ENCODE assay signal across 8 cellular contexts in genomic region chr15:43824302-43825246, GRCh38. TPM values are rescaled to one million over a fixed set of nuclear protein-coding genes. Genes with fewer than 3 reads are reported as not detected.
DNase-seq lines count a peak whose midpoint lies in the region; ATAC-seq lines count a peak whose summit lies in the region.

A gene with protein sequence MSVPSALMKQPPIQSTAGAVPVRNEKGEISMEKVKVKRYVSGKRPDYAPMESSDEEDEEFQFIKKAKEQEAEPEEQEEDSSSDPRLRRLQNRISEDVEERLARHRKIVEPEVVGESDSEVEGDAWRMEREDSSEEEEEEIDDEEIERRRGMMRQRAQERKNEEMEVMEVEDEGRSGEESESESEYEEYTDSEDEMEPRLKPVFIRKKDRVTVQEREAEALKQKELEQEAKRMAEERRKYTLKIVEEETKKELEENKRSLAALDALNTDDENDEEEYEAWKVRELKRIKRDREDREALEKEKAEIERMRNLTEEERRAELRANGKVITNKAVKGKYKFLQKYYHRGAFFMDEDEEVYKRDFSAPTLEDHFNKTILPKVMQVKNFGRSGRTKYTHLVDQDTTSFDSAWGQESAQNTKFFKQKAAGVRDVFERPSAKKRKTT (minus strand): TSS chr15:43824690. CDS start chr15:43824569, 121 bp downstream.

- H3K27ac ChIP-seq in temporal lobe (ENCODE audit: low read depth, low read length): peak within 1 kb of the TSS; percentile 87

- H3K36me3 Mint-ChIP-seq in activated naive CD4-positive, alpha-beta T cell treated with anti-CD3 and anti-CD28 coated beads, Interleukin-2, amount 50 U/mL, for 72 hours: peaks cover 36 to 52% of the 10 kb centered on the region in 2 donors

- H3K27ac Mint-ChIP-seq in activated naive CD4-positive, alpha-beta T cell treated with anti-CD3 and anti-CD28 coated beads, Interleukin-2, amount 50 U/mL, for 72 hours: peak within 1 kb of the TSS; percentile 92 to 97

- peak; percentile 71 for ATAC-seq in HG02610 (IDR thresholded peaks at IDR 0.05; ENCODE audit: unreplicated experiment)
- peak; percentile 81 to 89 for ATAC-seq in activated naive CD4-positive, alpha-beta T cell treated with anti-CD3 and anti-CD28 coated beads, Interleukin-2, amount 50 U/mL, for 72 hours

- peak; percentile 98 for DNase-seq in GM03348 (ENCODE audit: low spot score)
- peak; percentile 95 for DNase-seq in NCI-H1092 treated with DMSO at 0.1 percent for 48 hours (lab: John Stamatoyannopoulos, UW)
- peak; percentile 95 for DNase-seq in SKM-1 (lab: John Stamatoyannopoulos, UW; ENCODE audit: unreplicated experiment)
- DNase-seq in activated naive CD4-positive, alpha-beta T cell treated with anti-CD3 and anti-CD28 coated beads, Interleukin-2, amount 50 U/mL, for 72 hours (ENCODE audit: low spot score in 2 of 2): peak; percentile 84 to 94
- peak; percentile 93 for DNase-seq in glomerular endothelial cell (ENCODE audit: extremely low read depth, low read depth, low spot score)
- DNase-seq in occipital lobe (lab: John Stamatoyannopoulos, UW): peak; percentile 83

- H3K9me3 Mint-ChIP-seq in activated naive CD4-positive, alpha-beta T cell treated with anti-CD3 and anti-CD28 coated beads, Interleukin-2, amount 50 U/mL, for 72 hours: peaks cover 0 to 4% of the 10 kb centered on the region in 2 donors

RNA-seq across cellular contexts. Expression of the gene that starts here (rescaled TPM):
- 10 to 100 TPM; 48.5 to 50.2 TPM for total RNA-seq in activated naive CD4-positive, alpha-beta T cell treated with anti-CD3 and anti-CD28 coated beads, Interleukin-2, amount 50 U/mL, for 72 hours
- total RNA-seq in glomerular endothelial cell: 16.5 and 18.8 TPM in 2 replicates
- total RNA-seq in occipital lobe: 24.0 TPM
- total RNA-seq in temporal lobe: 17.5 TPM

Comparison
In these comparisons a context has a peak if more than half of its experiments do, and no peak if none do; other contexts are left out.
1. Peak in every context shown above with its lines: DNase-seq, ATAC-seq and H3K27ac ChIP-seq.